20 cellular contexts compared by ENCODE assay signal in the genomic region with DNA sequence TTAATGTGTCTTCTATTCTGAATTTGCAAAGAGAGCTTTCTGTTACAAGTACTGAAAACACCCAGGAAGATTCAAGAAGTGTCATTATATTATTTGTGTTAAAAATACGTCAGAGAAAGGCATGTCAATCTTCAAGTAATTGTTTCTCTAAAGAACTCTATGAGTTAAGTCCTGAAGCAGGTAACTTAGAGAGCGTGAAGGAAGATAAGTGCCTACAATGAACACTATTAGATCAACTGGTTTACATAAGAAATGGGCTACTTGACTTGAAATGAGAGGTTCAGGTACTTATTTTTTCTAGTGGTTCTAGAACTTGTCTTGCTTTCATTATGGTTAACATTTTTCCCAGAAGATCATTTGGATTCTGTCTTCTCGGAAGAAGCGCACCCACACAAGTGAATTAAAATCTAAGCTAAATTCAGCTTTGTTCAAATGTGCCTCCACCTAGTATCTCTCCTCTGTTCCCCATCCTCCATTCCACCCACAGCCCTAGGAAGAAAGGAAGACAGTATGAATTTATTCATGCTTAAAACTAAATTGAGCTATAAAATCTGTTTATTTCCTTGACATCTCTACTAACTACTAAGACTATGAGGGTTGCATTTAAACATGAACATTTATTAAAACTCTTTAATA.
DNase-seq lines count a peak whose midpoint lies in the region; ATAC-seq, FAIRE-seq and TF ChIP-seq lines count a peak whose summit lies in the region.
"Had no signal": no experiment of that assay in that cellular context is flagged by ENCODE, and none has a peak within 500 bp of the region (broad histone marks: within the 10 kb centered on the region; RNA-seq: fewer than 3 reads in every experiment).

No MANE protein-coding gene starts in this region.

- CTCF ChIA-PET in HepG2 (lab: Yijun Ruan, JAX; ENCODE audit: low intra/inter-chr PET ratio, low total read pairs): no interaction called here

- H2AFZ ChIP-seq in HepG2 (ENCODE audit: low read length): no peak overlapping the region
- H2AFZ ChIP-seq in parathyroid adenoma: peak overlapping the region; percentile 69

- no peak for TF ChIP-seq POLR2A in HepG2 (IDR thresholded peaks at IDR 0.05; ENCODE audit: insufficient read depth in 1 of 2, low read depth in 2 of 2, low read length in 2 of 2)
- no peak for TF ChIP-seq POLR2A in right lobe of liver (IDR thresholded peaks at IDR 0.05)

- H3K27ac ChIP-seq in HepG2 (ENCODE audit: extremely low read length, insufficient read depth, low read length) (no peak overlapping the region), right lobe of liver (no peak overlapping the region), parathyroid adenoma (peak overlapping the region; percentile 4)
- H3K27ac ChIP-seq: 22Rv1, A549, C4-2B had no signal

- no peak for TF ChIP-seq EP300 in HepG2 (IDR thresholded peaks at IDR 0.05; ENCODE audit: low read depth in 2 of 2, low read length in 2 of 2)
- no peak for TF ChIP-seq EP300 in HepG2 (CRISPR knock-in tag; IDR thresholded peaks at IDR 0.05; ENCODE audit: borderline replicate concordance)

- in situ Hi-C loops in HepG2 (cut with HindIII; ENCODE audit: extremely low pct_ligation_motif_present, low pct_unique_long_range_greater_than_20kb): no loop called here

- H3K9ac ChIP-seq in HepG2 (ENCODE audit: insufficient read depth, low read depth, low read length) (no peak overlapping the region), parathyroid adenoma (no peak overlapping the region)

- no peaks in the 10 kb centered on the region for H4K20me1 ChIP-seq in HepG2 (ENCODE audit: insufficient read depth, low read length)

- H3K9me3 ChIP-seq in HepG2 (ENCODE audit: low read length) (peaks cover 74% of the 10 kb centered on the region), right lobe of liver (no peaks in the 10 kb centered on the region), parathyroid adenoma (ENCODE audit: control insufficient read depth, low read length) (no peaks in the 10 kb centered on the region)
- H3K9me3 ChIP-seq: A549, Caco-2 had no signal

- H3K79me2 ChIP-seq in HepG2 (ENCODE audit: insufficient read depth, low read length): no peaks in the 10 kb centered on the region
- no peaks in the 10 kb centered on the region for H3K79me2 ChIP-seq in parathyroid adenoma

- no peaks in the 10 kb centered on the region for H3K36me3 ChIP-seq in HepG2 (replicated peaks in 1 of 2; ENCODE audit: control insufficient read depth in 1 of 2, insufficient read depth in 2 of 2, low read length in 2 of 2)
- no peaks in the 10 kb centered on the region for H3K36me3 ChIP-seq in right lobe of liver
- H3K36me3 ChIP-seq in parathyroid adenoma (ENCODE audit: control insufficient read depth, insufficient read depth, low read length): no peaks in the 10 kb centered on the region

- POLR2A ChIA-PET in HepG2 (lab: Yijun Ruan, JAX): no interaction called here

- 16% methylated on average over 4 of the region's 4 CpGs for WGBS in HepG2 (ENCODE audit: low lambda C conversion rate)
- 66% methylated on average over 4 of the region's 4 CpGs for WGBS in right lobe of liver (ENCODE audit: insufficient coverage, low coverage, low lambda C conversion rate, missing lambda C conversion rate)

- no peak for TF ChIP-seq RAD21 in HepG2 (CRISPR knock-in tag; IDR thresholded peaks at IDR 0.05)

- no TSS peak for BruUV-seq in HepG2 (replicated peaks; lab: Mats Ljungman, UMichigan)

- TF ChIP-seq CTCF in HepG2 (CRISPR knock-in tag; IDR thresholded peaks at IDR 0.05): no peak
- no peak for TF ChIP-seq CTCF in right lobe of liver (IDR thresholded peaks at IDR 0.05)
- no peak for TF ChIP-seq CTCF in parathyroid adenoma (IDR thresholded peaks at IDR 0.05)

- no peaks in the 10 kb centered on the region for H3K27me3 ChIP-seq in HepG2 (ENCODE audit: control insufficient read depth in 1 of 2, insufficient read depth in 2 of 2, low read length in 2 of 2)
- H3K27me3 ChIP-seq in right lobe of liver: no peaks in the 10 kb centered on the region
- no peaks in the 10 kb centered on the region for H3K27me3 ChIP-seq in parathyroid adenoma (ENCODE audit: control insufficient read depth, insufficient read depth, low read length)

- no peak for ATAC-seq in HepG2
- no peak for ATAC-seq in right lobe of liver
- ATAC-seq in GM21528 (IDR thresholded peaks at IDR 0.05; ENCODE audit: low FRiP score, unreplicated experiment): no peak
- ATAC-seq: A549 had no signal

- H3K4me2 ChIP-seq in HepG2 (ENCODE audit: low read depth, low read length) (no peak overlapping the region), parathyroid adenoma (ENCODE audit: low read length) (no peak overlapping the region)
- H3K4me2 ChIP-seq: A549 had no signal

- intact Hi-C loops in HepG2 (cut with micrococcal nuclease; ENCODE audit: unreplicated experiment) (no loop called here), right lobe of liver (cut with DNase I) (no loop called here)

- H3K4me3 ChIP-seq in HepG2 (replicated peaks in 1 of 3; ENCODE audit: insufficient read depth in 1 of 3, low read depth in 2 of 3, low read length in 3 of 3) (no peak overlapping the region), right lobe of liver (no peak overlapping the region), parathyroid adenoma (ENCODE audit: low read depth, low read length) (no peak overlapping the region)
- H3K4me3 ChIP-seq: A549 had no signal

- no peaks in the 10 kb centered on the region for H3K4me1 ChIP-seq in HepG2 (ENCODE audit: insufficient read depth, low read length)
- H3K4me1 ChIP-seq in right lobe of liver: no peaks in the 10 kb centered on the region
- peaks cover 17% of the 10 kb centered on the region for H3K4me1 ChIP-seq in parathyroid adenoma
- H3K4me1 ChIP-seq: A549, Caco-2 had no signal

- no peak for FAIRE-seq in HepG2 (lab: Jason Lieb, UNC)
- FAIRE-seq: D721Med, G401.6, GM12891, GM18507, H54 had no signal

- DNase-seq in HepG2 (ENCODE audit: low spot score): no peak
- DNase-seq in right lobe of liver: no peak
- DNase-seq in inferior parietal cortex (ENCODE audit: extremely low spot score): peak; percentile 24
- DNase-seq in T-helper 1 cell: no peak
- no peak for DNase-seq in SKM-1 (lab: John Stamatoyannopoulos, UW; ENCODE audit: unreplicated experiment)
- no peak for DNase-seq in stimulated activated CD4-positive, alpha-beta T cell treated with anti-CD3 and anti-CD28 coated beads, Interleukin-2, amount 100 ng/mL, for 24 hours
- DNase-seq: AML-193; Caco-2; CD4-positive, alpha-beta T cell; HCEC 1CT had no signal

TF ChIP-seq in HepG2, 621 proteins besides CTCF, POLR2A, EP300 and RAD21:
- TF ChIP-seq ZNF790 (CRISPR knock-in tag; IDR thresholded peaks at IDR 0.05; ENCODE audit: borderline replicate concordance) (no peak), CREB1 (IDR thresholded peaks at IDR 0.05) (0 out of 2 replicates have a peak, but pooled peaks have one; percentile 11), CREB1 (CRISPR knock-in tag; IDR thresholded peaks at IDR 0.05) (no peak), NFRKB (IDR thresholded peaks at IDR 0.05) (no peak), ZKSCAN8 (CRISPR knock-in tag; IDR thresholded peaks at IDR 0.05; ENCODE audit: borderline replicate concordance) (no peak), ZFP36L2 (CRISPR knock-in tag; IDR thresholded peaks at IDR 0.05) (no peak)
- TF ChIP-seq, protein P1, sequence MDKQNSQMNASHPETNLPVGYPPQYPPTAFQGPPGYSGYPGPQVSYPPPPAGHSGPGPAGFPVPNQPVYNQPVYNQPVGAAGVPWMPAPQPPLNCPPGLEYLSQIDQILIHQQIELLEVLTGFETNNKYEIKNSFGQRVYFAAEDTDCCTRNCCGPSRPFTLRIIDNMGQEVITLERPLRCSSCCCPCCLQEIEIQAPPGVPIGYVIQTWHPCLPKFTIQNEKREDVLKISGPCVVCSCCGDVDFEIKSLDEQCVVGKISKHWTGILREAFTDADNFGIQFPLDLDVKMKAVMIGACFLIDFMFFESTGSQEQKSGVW (CRISPR knock-in tag; IDR thresholded peaks at IDR 0.05; ENCODE audit: borderline replicate concordance): no peak
TF ChIP-seq in HepG2: peak in this region for 1.
